In genomic region chr19:4581381-4582111, GRCh38 we compare ENCODE assay signal across 8 cellular contexts. TPM values are rescaled to one million over a fixed set of nuclear protein-coding genes. Genes with fewer than 3 reads are reported as not detected.
DNase-seq lines count a peak whose midpoint lies in the region; TF ChIP-seq lines count a peak whose summit lies in the region.

No MANE protein-coding gene starts in this region.

- no peaks in the 10 kb centered on the region for H3K9me3 ChIP-seq in CD8-positive, alpha-beta memory T cell (ENCODE audit: low read length)
- H3K9me3 ChIP-seq in ascending aorta, result no peaks in the 10 kb centered on the region

- CTCF ChIA-PET in CD8-positive, alpha-beta memory T cell (lab: Charles Lee), result interaction anchor here (2.4 kb wide), 1 partner anchor 55 kb away, joined by 9 read pairs; no protein-coding TSS in a partner anchor
- CTCF ChIA-PET in HEK293T (lab: Yijun Ruan, JAX), result no interaction called here

- peak overlapping the region in 5 of 7 donors; percentile 9 to 63 (median 29) for H3K4me3 Mint-ChIP-seq in CD8-positive, alpha-beta memory T cell
- H3K4me3 Mint-ChIP-seq in activated T-helper 2 cell treated with anti-CD3 and anti-CD28 coated beads, Interferon-gamma antibody, Interleukin-2, Interleukin-4, amounts not matched to agents 10 μg/mL and 5 μg/mL and 100 μg/mL, durations not matched to agents 14 hours and 24 hours and 36 hours (ENCODE audit: low read depth), result no peak overlapping the region

- no peak overlapping the region for H3K4me3 ChIP-seq in CD8-positive, alpha-beta memory T cell (ENCODE audit: low read length)
- peak overlapping the region; percentile 24 to 44 for H3K4me3 ChIP-seq in ascending aorta

- DNase-seq in CD8-positive, alpha-beta memory T cell, result no peak
- peak; percentile 66 for DNase-seq in HEK293T (ENCODE audit: extremely low spot score)
- DNase-seq in ascending aorta (ENCODE audit: low spot score in 2 of 2), result no peak
- DNase-seq in middle frontal gyrus (ENCODE audit: extremely low spot score, low spot score), result peak; percentile 24
- DNase-seq in Ammon's horn (ENCODE audit: low spot score), result no peak
- no peak for DNase-seq in activated T-helper 2 cell treated with anti-CD3 and anti-CD28 coated beads, Interferon-gamma antibody, Interleukin-2, Interleukin-4, amounts not matched to agents 10 μg/mL and 5 μg/mL and 100 μg/mL, durations not matched to agents 14 hours and 24 hours and 36 hours (ENCODE audit: low spot score)
- no peak for DNase-seq in SIG-M5 treated with dmso at 0.1 percent for 504 hours (lab: John Stamatoyannopoulos, UW; ENCODE audit: unreplicated experiment)
- no peak for DNase-seq in OCI-M2 (lab: John Stamatoyannopoulos, UW; ENCODE audit: unreplicated experiment)

- H3K36me3 ChIP-seq in CD8-positive, alpha-beta memory T cell (ENCODE audit: insufficient read depth, low read length), result no peaks in the 10 kb centered on the region
- no peaks in the 10 kb centered on the region for H3K36me3 ChIP-seq in ascending aorta

- POLR2A ChIA-PET in CD8-positive, alpha-beta memory T cell (lab: Charles Lee), result no interaction called here
- POLR2A ChIA-PET in HEK293T (lab: Yijun Ruan, JAX), result no interaction called here

- peak overlapping the region in 1 of 8 donors; percentile 13 for H3K27ac Mint-ChIP-seq in CD8-positive, alpha-beta memory T cell
- no peak overlapping the region for H3K27ac Mint-ChIP-seq in activated T-helper 2 cell treated with anti-CD3 and anti-CD28 coated beads, Interferon-gamma antibody, Interleukin-2, Interleukin-4, amounts not matched to agents 10 μg/mL and 5 μg/mL and 100 μg/mL, durations not matched to agents 14 hours and 24 hours and 36 hours

- H3K27me3 Mint-ChIP-seq in CD8-positive, alpha-beta memory T cell, result peaks cover 38 to 56% of the 10 kb centered on the region in 2 donors
- peaks cover 45% of the 10 kb centered on the region for H3K27me3 Mint-ChIP-seq in activated T-helper 2 cell treated with anti-CD3 and anti-CD28 coated beads, Interferon-gamma antibody, Interleukin-2, Interleukin-4, amounts not matched to agents 10 μg/mL and 5 μg/mL and 100 μg/mL, durations not matched to agents 14 hours and 24 hours and 36 hours (ENCODE audit: low read depth)

- no peak overlapping the region for H3K27ac ChIP-seq in CD8-positive, alpha-beta memory T cell (ENCODE audit: low read depth, low read length)
- H3K27ac ChIP-seq in ascending aorta, result no peak overlapping the region

- H3K4me1 ChIP-seq in CD8-positive, alpha-beta memory T cell (ENCODE audit: insufficient read depth, low read length), result no peaks in the 10 kb centered on the region
- no peaks in the 10 kb centered on the region for H3K4me1 ChIP-seq in ascending aorta

- TF ChIP-seq CTCF in ascending aorta (IDR thresholded peaks at IDR 0.05), result no peak

- H3K9me3 Mint-ChIP-seq in CD8-positive, alpha-beta memory T cell, result no peaks in the 10 kb centered on the region
- no peaks in the 10 kb centered on the region for H3K9me3 Mint-ChIP-seq in activated T-helper 2 cell treated with anti-CD3 and anti-CD28 coated beads, Interferon-gamma antibody, Interleukin-2, Interleukin-4, amounts not matched to agents 10 μg/mL and 5 μg/mL and 100 μg/mL, durations not matched to agents 14 hours and 24 hours and 36 hours

- no peaks in the 10 kb centered on the region for H3K36me3 Mint-ChIP-seq in CD8-positive, alpha-beta memory T cell
- H3K36me3 Mint-ChIP-seq in activated T-helper 2 cell treated with anti-CD3 and anti-CD28 coated beads, Interferon-gamma antibody, Interleukin-2, Interleukin-4, amounts not matched to agents 10 μg/mL and 5 μg/mL and 100 μg/mL, durations not matched to agents 14 hours and 24 hours and 36 hours (ENCODE audit: low read depth), result no peaks in the 10 kb centered on the region

- intact Hi-C loops in ascending aorta (cut with DNase I), result no loop called here
- intact Hi-C loops in activated T-helper 2 cell treated with anti-CD3 and anti-CD28 coated beads, Interferon-gamma antibody, Interleukin-2, Interleukin-4, amounts not matched to agents 10 μg/mL and 5 μg/mL and 100 μg/mL, durations not matched to agents 14 hours and 24 hours and 36 hours (cut with micrococcal nuclease), result no loop called here

- peaks cover 44% of the 10 kb centered on the region for H3K27me3 ChIP-seq in CD8-positive, alpha-beta memory T cell (ENCODE audit: insufficient read depth, low read length, poor library complexity, severe bottlenecking)
- H3K27me3 ChIP-seq in ascending aorta, result peaks cover 24% of the 10 kb centered on the region

- peaks cover 9 to 12% (median 9%) of the 10 kb centered on the region in 3 donors for H3K4me1 Mint-ChIP-seq in CD8-positive, alpha-beta memory T cell
- H3K4me1 Mint-ChIP-seq in activated T-helper 2 cell treated with anti-CD3 and anti-CD28 coated beads, Interferon-gamma antibody, Interleukin-2, Interleukin-4, amounts not matched to agents 10 μg/mL and 5 μg/mL and 100 μg/mL, durations not matched to agents 14 hours and 24 hours and 36 hours (ENCODE audit: low read depth), result no peaks in the 10 kb centered on the region

TF ChIP-seq in HEK293T, 16 proteins besides CTCF, POLR2A, EP300 and RAD21:
- TF ChIP-seq ELF4 (IDR thresholded peaks at IDR 0.05), result no peak
- TF ChIP-seq ZNF384 (IDR thresholded peaks at IDR 0.05), result no peak
- TF ChIP-seq SP1 (IDR thresholded peaks at IDR 0.05), result no peak
- no peak for TF ChIP-seq SUZ12 (IDR thresholded peaks at IDR 0.05)
- peak; percentile 72 for TF ChIP-seq FOXM1 (IDR thresholded peaks at IDR 0.05; ENCODE audit: borderline replicate concordance)
- no peak for TF ChIP-seq HDGF (IDR thresholded peaks at IDR 0.05; ENCODE audit: borderline replicate concordance)
- no peak for TF ChIP-seq FOXA1 (IDR thresholded peaks at IDR 0.05)

RNA-seq across cellular contexts. Expression of gene SEMA6B, which starts 22.1 kb away (rescaled TPM):
- total RNA-seq in CD8-positive, alpha-beta memory T cell, result under 1 TPM; 0.55 to 0.91 TPM
- polyA plus RNA-seq in CD8-positive, alpha-beta memory T cell, result not detected
- total RNA-seq in ascending aorta, result 80.6 TPM
- total RNA-seq in activated T-helper 2 cell treated with anti-CD3 and anti-CD28 coated beads, Interferon-gamma antibody, Interleukin-2, Interleukin-4, amounts not matched to agents 10 μg/mL and 5 μg/mL and 100 μg/mL, durations not matched to agents 14 hours and 24 hours and 36 hours, result not detected in 2 replicates

RNA-seq across cellular contexts. Expression of gene LRG1, which starts 41.7 kb away (rescaled TPM):
- not detected for total RNA-seq in CD8-positive, alpha-beta memory T cell
- 0.06 TPM for polyA plus RNA-seq in CD8-positive, alpha-beta memory T cell
- total RNA-seq in ascending aorta, result 3.3 TPM
- total RNA-seq in activated T-helper 2 cell treated with anti-CD3 and anti-CD28 coated beads, Interferon-gamma antibody, Interleukin-2, Interleukin-4, amounts not matched to agents 10 μg/mL and 5 μg/mL and 100 μg/mL, durations not matched to agents 14 hours and 24 hours and 36 hours, result 0.18 and 0.37 TPM in 2 replicates

RNA-seq across cellular contexts. Expression of gene PLIN5, which starts 46.5 kb away (rescaled TPM):
- total RNA-seq in CD8-positive, alpha-beta memory T cell, result not detected
- 0.29 TPM for polyA plus RNA-seq in CD8-positive, alpha-beta memory T cell
- 17.1 TPM for total RNA-seq in ascending aorta
- 0.27 TPM in 1 of 2 replicates, not detected in the other for total RNA-seq in activated T-helper 2 cell treated with anti-CD3 and anti-CD28 coated beads, Interferon-gamma antibody, Interleukin-2, Interleukin-4, amounts not matched to agents 10 μg/mL and 5 μg/mL and 100 μg/mL, durations not matched to agents 14 hours and 24 hours and 36 hours

RNA-seq across cellular contexts. Expression of gene TNFAIP8L1, which starts 57.8 kb away (rescaled TPM):
- total RNA-seq in CD8-positive, alpha-beta memory T cell, result 10 to 100 TPM in 1 of 2 experiments, 1 to 10 TPM in 1; 9.0 to 10.0 TPM
- polyA plus RNA-seq in CD8-positive, alpha-beta memory T cell, result 9.6 TPM
- total RNA-seq in ascending aorta, result 0.64 TPM
- 16.1 and 16.9 TPM in 2 replicates for total RNA-seq in activated T-helper 2 cell treated with anti-CD3 and anti-CD28 coated beads, Interferon-gamma antibody, Interleukin-2, Interleukin-4, amounts not matched to agents 10 μg/mL and 5 μg/mL and 100 μg/mL, durations not matched to agents 14 hours and 24 hours and 36 hours

Comparison
In these comparisons a context has a peak if more than half of its experiments do, and no peak if none do; other contexts are left out.
1. DNase-seq: peak in HEK293T (single experiment) and middle frontal gyrus (single experiment); none in CD8-positive, alpha-beta memory T cell (0 of 5), ascending aorta (0 of 2), Ammon's horn (single experiment), activated T-helper 2 cell treated with anti-CD3 and anti-CD28 coated beads, Interferon-gamma antibody, Interleukin-2, Interleukin-4, amounts not matched to agents 10 μg/mL and 5 μg/mL and 100 μg/mL, durations not matched to agents 14 hours and 24 hours and 36 hours (single experiment), SIG-M5 treated with dmso at 0.1 percent for 504 hours (single experiment) and OCI-M2 (single experiment).
2. RNA of gene SEMA6B, which starts 22.1 kb away (total RNA-seq): 80.6 TPM in ascending aorta (single experiment); 0.55 to 0.91 TPM in CD8-positive, alpha-beta memory T cell and not detected in activated T-helper 2 cell treated with anti-CD3 and anti-CD28 coated beads, Interferon-gamma antibody, Interleukin-2, Interleukin-4, amounts not matched to agents 10 μg/mL and 5 μg/mL and 100 μg/mL, durations not matched to agents 14 hours and 24 hours and 36 hours; every median in the first group is over 10 times any median in the second.
3. RNA of gene PLIN5, which starts 46.5 kb away (total RNA-seq): 17.1 TPM in ascending aorta (single experiment); 0.27 TPM in activated T-helper 2 cell treated with anti-CD3 and anti-CD28 coated beads, Interferon-gamma antibody, Interleukin-2, Interleukin-4, amounts not matched to agents 10 μg/mL and 5 μg/mL and 100 μg/mL, durations not matched to agents 14 hours and 24 hours and 36 hours and not detected in CD8-positive, alpha-beta memory T cell; every median in the first group is over 10 times any median in the second.